In genomic region chr1:222741630-222742457, GRCh38 we compare ENCODE assay signal across 7 cellular contexts. TPM values are rescaled to one million over a fixed set of nuclear protein-coding genes. Genes with fewer than 3 reads are reported as not detected.
"Had no signal": no experiment of that assay in that cellular context is flagged by ENCODE, and none has a peak within 500 bp of the region (broad histone marks: within the 10 kb centered on the region; RNA-seq: fewer than 3 reads in every experiment).

No MANE protein-coding gene starts in this region.

RNA-seq across cellular contexts. Expression of gene FAM177B, which starts 4.8 kb away (rescaled TPM):
- total RNA-seq: activated CD4-positive, alpha-beta T cell treated with anti-CD3 and anti-CD28 coated beads for 36 hours; activated CD8-positive, alpha-beta T cell treated with anti-CD3 and anti-CD28 coated beads, Interleukin-2, amount 10 ng/mL, durations not matched to agents 7 days and 5 days; activated naive CD4-positive, alpha-beta T cell treated with anti-CD3 and anti-CD28 coated beads for 36 hours; astrocyte; cardiac septum; SJCRH30; T-helper 1 cell treated with Interleukin-12 subunit alpha and Interleukin-12 subunit beta and Interleukin-4 antibody, amounts not matched to agents 30 ng/mL and 1 ng/mL, for 36 hours had no signal
